In the genomic region with DNA sequence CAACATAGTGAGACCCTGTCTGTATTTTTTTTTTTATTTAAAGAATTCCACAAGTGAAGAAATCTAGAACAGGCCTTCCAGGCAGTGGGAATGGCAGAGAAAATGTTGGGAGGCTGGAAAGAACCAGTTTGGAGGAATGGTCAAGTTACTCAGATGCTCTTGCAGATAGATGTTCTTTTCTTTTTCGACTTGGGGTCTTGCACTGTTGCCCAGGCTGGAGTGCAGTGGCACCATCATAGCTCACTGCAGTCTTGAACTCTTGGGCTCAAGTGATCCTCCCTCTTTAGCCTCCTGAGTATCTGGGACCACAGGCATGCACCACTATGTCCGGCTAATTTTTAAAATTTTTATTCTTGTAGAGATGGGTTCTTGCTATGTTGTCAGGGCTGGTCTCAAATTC, we compare ENCODE assay signal across 20 cellular contexts. TPM values are rescaled to one million over a fixed set of nuclear protein-coding genes. Genes with fewer than 3 reads are reported as not detected.
DNase-seq lines count a peak whose midpoint lies in the region; ATAC-seq and TF ChIP-seq lines count a peak whose summit lies in the region.
"Had no signal": no experiment of that assay in that cellular context is flagged by ENCODE, and none has a peak within 500 bp of the region (broad histone marks: within the 10 kb centered on the region; RNA-seq: fewer than 3 reads in every experiment).

No MANE protein-coding gene starts in this region.

- intact Hi-C loops in left lung (cut with DNase I) = no loop called here
- intact Hi-C loops in prostate gland (cut with DNase I) = no loop called here

- no peak for TF ChIP-seq CTCF in RWPE1 (conservative IDR thresholded peaks at IDR 0.05; ENCODE audit: low read depth)
- no peak for TF ChIP-seq CTCF in left lung (IDR thresholded peaks at IDR 0.05)
- TF ChIP-seq CTCF in suprapubic skin (IDR thresholded peaks at IDR 0.05) = no peak
- no peak for TF ChIP-seq CTCF in prostate gland (IDR thresholded peaks at IDR 0.05)

- DNase-seq in RWPE1 (ENCODE audit: low spot score) = no peak
- no peak for DNase-seq in left lung
- no peak for DNase-seq in suprapubic skin (ENCODE audit: low spot score in 2 of 2)
- no peak for DNase-seq in prostate gland (ENCODE audit: low spot score)
- no peak for DNase-seq in iPS-NIHi11 (ENCODE audit: low spot score)
- DNase-seq: activated CD4-positive, alpha-beta T cell treated with anti-CD3 and anti-CD28 coated beads for 36 hours; activated CD8-positive, alpha-beta memory T cell treated with anti-CD3 and anti-CD28 coated beads for 24 hours; activated naive CD4-positive, alpha-beta T cell; activated T-cell treated with anti-CD3 and anti-CD28 coated beads, Interleukin-2, amount 50 U/mL, for 4 hours; glutamatergic neuron; H9; NCI-H2081 treated with DMSO at 0.1 percent for 48 hours; stimulated activated CD4-positive, alpha-beta T cell treated with anti-CD3 and anti-CD28 coated beads, Interleukin-2, amount 100 ng/mL, for 24 hours had no signal

- H3K27ac ChIP-seq in RWPE1 = 0 out of 2 replicates have a peak overlapping the region, but pooled peaks have one; percentile 51
- H3K27ac ChIP-seq in left lung = peak overlapping the region; percentile 71 to 88
- H3K27ac ChIP-seq in suprapubic skin = no peak overlapping the region
- H3K27ac ChIP-seq in prostate gland = no peak overlapping the region
- H3K27ac ChIP-seq: neural progenitor cell, SJSA1 had no signal

- POLR2A ChIA-PET in RWPE1 (lab: Yijun Ruan, JAX; ENCODE audit: low non-redundant PET) = no interaction called here

- CTCF ChIA-PET in RWPE1 (lab: Yijun Ruan, JAX) = no interaction called here

- 74% methylated on average over 2 of the region's 2 CpGs for WGBS in suprapubic skin
- WGBS in prostate gland = 88% methylated on average over 2 of the region's 2 CpGs

- no peak for ATAC-seq in left lung
- ATAC-seq: activated CD4-positive, alpha-beta T cell treated with anti-CD3 and anti-CD28 coated beads for 36 hours; activated T-cell treated with anti-CD3 and anti-CD28 coated beads, Interleukin-2, amount 50 U/mL, for 4 hours; stimulated activated effector memory CD8-positive, alpha-beta T cell treated with anti-CD3 and anti-CD28 coated beads, Interleukin-12 subunit alpha, Interleukin-12 subunit beta, amount 100 ng/mL, for 72 hours had no signal

- H3K4me1 ChIP-seq in left lung (peaks cover 0 to 51% of the 10 kb centered on the region in 2 donors), suprapubic skin (peaks cover 6% of the 10 kb centered on the region), prostate gland (replicated peaks) (no peaks in the 10 kb centered on the region)
- H3K4me1 ChIP-seq: neural progenitor cell, testis had no signal

- no peak for TF ChIP-seq POLR2A in suprapubic skin (IDR thresholded peaks at IDR 0.05)
- no peak for TF ChIP-seq POLR2A in prostate gland (IDR thresholded peaks at IDR 0.05)

- TF ChIP-seq EP300 in suprapubic skin (IDR thresholded peaks at IDR 0.05) = no peak

- H3K9me3 ChIP-seq in left lung (no peaks in the 10 kb centered on the region), suprapubic skin (no peaks in the 10 kb centered on the region), prostate gland (no peaks in the 10 kb centered on the region)
- H3K9me3 ChIP-seq: SJSA1, testis had no signal

- H3K4me3 ChIP-seq in left lung (peak overlapping the region; percentile 7 to 58), suprapubic skin (peak overlapping the region; percentile 12), prostate gland (no peak overlapping the region)
- H3K4me3 ChIP-seq: neural progenitor cell, SJSA1 had no signal

- H3K27me3 ChIP-seq in left lung (peaks cover 0 to 21% of the 10 kb centered on the region in 2 donors), suprapubic skin (peaks cover 13% of the 10 kb centered on the region), prostate gland (replicated peaks; ENCODE audit: insufficient read depth) (no peaks in the 10 kb centered on the region)
- H3K27me3 ChIP-seq: SJSA1, testis had no signal

- H3K36me3 ChIP-seq in left lung (peaks cover 0 to 19% of the 10 kb centered on the region in 2 donors), suprapubic skin (no peaks in the 10 kb centered on the region), prostate gland (no peaks in the 10 kb centered on the region)
- H3K36me3 ChIP-seq: neural progenitor cell, SJSA1 had no signal

RNA-seq across cellular contexts. Expression of a gene that starts 0.7 kb away (rescaled TPM):
- total RNA-seq in left lung = 100 to 1,000 TPM in 1 of 2 donors, 10 to 100 TPM in 1; 28.3 to 110 TPM
- total RNA-seq in suprapubic skin = 1 to 10 TPM; 1.2 to 2.4 (median 1.5) TPM
- 1 to 10 TPM; 1.6 to 4.6 TPM for total RNA-seq in prostate gland
- total RNA-seq: dermis microvascular lymphatic vessel endothelial cell, M059J, SJSA1 had no signal

RNA-seq across cellular contexts. Expression of a gene that starts 21.7 kb away (rescaled TPM):
- 10 to 100 TPM in 1 of 2 donors, 1 to 10 TPM in 1; 3.4 to 11.2 TPM for total RNA-seq in left lung
- 1 to 10 TPM in 2 of 4 donors, under 1 TPM in 2; 0.68 to 3.1 (median 1.5) TPM for total RNA-seq in suprapubic skin
- 1 to 10 TPM in 1 of 2 donors, not detected in 1; 1.9 TPM for total RNA-seq in prostate gland
- total RNA-seq: activated CD4-positive, alpha-beta T cell treated with anti-CD3 and anti-CD28 coated beads for 36 hours; activated T-cell treated with anti-CD3 and anti-CD28 coated beads, Interleukin-2, amount 50 U/mL, for 4 hours; H9; progenitor cell of endocrine pancreas; SJSA1 had no signal

RNA-seq across cellular contexts. Expression of a gene that starts 35.6 kb away (rescaled TPM):
- total RNA-seq in left lung = 10 to 100 TPM; 22.1 to 22.2 TPM
- 10 to 100 TPM in 2 of 4 donors, 1 to 10 TPM in 2; 6.6 to 13.5 (median 10.6) TPM for total RNA-seq in suprapubic skin
- 10 to 100 TPM; 11.4 to 30.2 TPM for total RNA-seq in prostate gland

RNA-seq across cellular contexts. Expression of a gene that starts 38.8 kb away (rescaled TPM):
- total RNA-seq in left lung (10 to 100 TPM in 1 of 2 donors, 1 to 10 TPM in 1; 9.4 to 18.2 TPM), suprapubic skin (10 to 100 TPM; 21.6 to 32.2 (median 25.3) TPM), prostate gland (10 to 100 TPM; 15.5 to 41.8 TPM)

RNA-seq across cellular contexts. Expression of a gene that starts 54.0 kb away (rescaled TPM):
- total RNA-seq in left lung (10 to 100 TPM; 28.2 to 28.9 TPM), suprapubic skin (10 to 100 TPM; 24.6 to 33.2 (median 27.4) TPM), prostate gland (10 to 100 TPM; 27.9 to 48.7 TPM)

Comparison
In these comparisons a context has a peak if more than half of its experiments do, and no peak if none do; other contexts are left out.
1. H3K27ac ChIP-seq: peak in RWPE1 (single experiment) and left lung (2 of 2); none in suprapubic skin (single experiment) and prostate gland (0 of 2).
2. H3K4me3 ChIP-seq: peak in left lung (2 of 2) and suprapubic skin (single experiment); none in prostate gland (0 of 2).
3. RNA of a gene that starts 0.7 kb away (total RNA-seq): 28.3 to 110 TPM in left lung; 1.6 to 4.6 TPM in prostate gland and 1.2 to 2.4 TPM in suprapubic skin; every median in the first group is over 4 times any median in the second.